18 cellular contexts compared by ENCODE assay signal in genomic region chr5:80249876-80250275, GRCh38. TPM values are rescaled to one million over a fixed set of nuclear protein-coding genes. Genes with fewer than 3 reads are reported as not detected.
DNase-seq lines count a peak whose midpoint lies in the region; ATAC-seq and TF ChIP-seq lines count a peak whose summit lies in the region.
"Had no signal": no experiment of that assay in that cellular context is flagged by ENCODE, and none has a peak within 500 bp of the region (broad histone marks: within the 10 kb centered on the region; RNA-seq: fewer than 3 reads in every experiment).

No MANE protein-coding gene starts in this region.

- no peak for TF ChIP-seq RAD21 in SK-N-SH (IDR thresholded peaks at IDR 0.05; ENCODE audit: low read length)

- no peak overlapping the region for H2AFZ ChIP-seq in osteoblast (ENCODE audit: low read length)
- no peak overlapping the region for H2AFZ ChIP-seq in mammary epithelial cell (ENCODE audit: low read depth, low read length)
- no peak overlapping the region for H2AFZ ChIP-seq in SK-N-SH (ENCODE audit: low read depth)

- POLR2A ChIA-PET in activated CD4-positive, alpha-beta T cell treated with anti-CD3 and anti-CD28 coated beads for 36 hours (lab: Charles Lee): interaction anchor here (0.7 kb wide), 1 partner anchor 99 kb away, joined by 12 read pairs; no protein-coding TSS in a partner anchor
- POLR2A ChIA-PET in SK-N-SH (lab: Yijun Ruan, JAX): no interaction called here

- H3K27ac Mint-ChIP-seq in activated CD4-positive, alpha-beta T cell treated with anti-CD3 and anti-CD28 coated beads for 36 hours: peak overlapping the region; percentile 66
- H3K27ac Mint-ChIP-seq: HFFc6 had no signal

- no peak overlapping the region for H3K4me2 ChIP-seq in osteoblast (ENCODE audit: insufficient read depth, low read length)
- H3K4me2 ChIP-seq in mammary epithelial cell (ENCODE audit: insufficient read depth, low read depth, low read length): no peak overlapping the region
- H3K4me2 ChIP-seq in SK-N-SH: no peak overlapping the region

- H3K4me3 ChIP-seq in adipocyte (ENCODE audit: low read length) (no peak overlapping the region), osteoblast (ENCODE audit: insufficient read depth, low read length) (no peak overlapping the region), mammary epithelial cell (replicated peaks in 1 of 3; ENCODE audit: insufficient read depth in 1 of 3, low read depth in 2 of 3, low read length in 3 of 3) (no peak overlapping the region), SK-N-SH (ENCODE audit: low read depth in 2 of 2, low read length in 1 of 2) (no peak overlapping the region)
- H3K4me3 ChIP-seq: coronary artery, gastrocnemius medialis, SJSA1, upper lobe of right lung had no signal

- no peaks in the 10 kb centered on the region for H3K27me3 Mint-ChIP-seq in activated CD4-positive, alpha-beta T cell treated with anti-CD3 and anti-CD28 coated beads for 36 hours

- H3F3A ChIP-seq in SK-N-SH (replicated peaks; ENCODE audit: insufficient read depth): peaks cover 11% of the 10 kb centered on the region

- intact Hi-C loops in activated CD4-positive, alpha-beta T cell treated with anti-CD3 and anti-CD28 coated beads for 36 hours (cut with DNase I, micrococcal nuclease): loop anchor here (5.0 to 10.0 kb wide), 7 partner anchors 58 to 1013 kb away; partner anchors contain the start of genes JMY (in 1 of the 2), MTX3 (in 1 of the 2), TENT2 (in 1 of the 2) and ZFYVE16 (in 1 of the 2)
- intact Hi-C loops in mammary epithelial cell (cut with micrococcal nuclease): no loop called here

- no peak for TF ChIP-seq CTCF in osteoblast (IDR thresholded peaks at IDR 0.05; ENCODE audit: extremely low read depth, low read depth, low read length)
- no peak for TF ChIP-seq CTCF in mammary epithelial cell (conservative IDR thresholded peaks at IDR 0.05 in 1 of 2, IDR thresholded peaks at IDR 0.05 in 1 of 2; ENCODE audit: extremely low read depth in 1 of 2, insufficient read depth in 1 of 2, low read depth in 1 of 2, low read length in 2 of 2)
- no peak for TF ChIP-seq CTCF in SK-N-SH (IDR thresholded peaks at IDR 0.05)

- H3K36me3 Mint-ChIP-seq in activated CD4-positive, alpha-beta T cell treated with anti-CD3 and anti-CD28 coated beads for 36 hours (ENCODE audit: low read depth): peaks cover 36% of the 10 kb centered on the region

- DNase-seq in activated CD4-positive, alpha-beta T cell treated with anti-CD3 and anti-CD28 coated beads for 36 hours: no peak
- DNase-seq in activated CD4-positive, alpha-beta T cell treated with anti-CD3 and anti-CD28 coated beads for 48 hours: no peak
- DNase-seq in NCI-H146 treated with DMSO at 0.1 percent for 48 hours (lab: John Stamatoyannopoulos, UW; ENCODE audit: unreplicated experiment) (peak; percentile 15), adipocyte (ENCODE audit: low read depth) (peak; percentile 10), osteoblast (ENCODE audit: insufficient read length, low spot score, missing footprints) (no peak), mammary epithelial cell (no peak), SK-N-SH (no peak)
- DNase-seq: gastrocnemius medialis; HFFc6; NCI-H1436; NCI-H226; retina; stimulated activated CD4-positive, alpha-beta T cell treated with anti-CD3 and anti-CD28 coated beads, Interleukin-12 subunit alpha, Interleukin-12 subunit beta, amount 100 ng/mL, for 4 hours; upper lobe of right lung had no signal

- dilution Hi-C loops in mammary epithelial cell (cut with HindIII; ENCODE audit: low sequenced_read_pairs): loop anchor here (5.0 kb wide), 1 partner anchor 43 kb away; no protein-coding TSS in a partner anchor

- H3K4me1 ChIP-seq in adipocyte (ENCODE audit: control insufficient read depth, insufficient read depth, low read length) (peaks cover 42% of the 10 kb centered on the region), osteoblast (ENCODE audit: insufficient read depth, low read length) (peaks cover 60% of the 10 kb centered on the region), mammary epithelial cell (ENCODE audit: insufficient read depth, low read length) (peaks cover 46% of the 10 kb centered on the region), SK-N-SH (ENCODE audit: control insufficient read depth in 1 of 2, insufficient read depth in 2 of 2, low read depth in 1 of 2, low read length in 1 of 2) (peaks cover 12 to 18% of the 10 kb centered on the region in 2 experiments; a peak in 3 of 4 replicates)

- H3K36me3 ChIP-seq in adipocyte (ENCODE audit: control insufficient read depth, insufficient read depth, low read length, severe bottlenecking) (no peaks in the 10 kb centered on the region), osteoblast (ENCODE audit: insufficient read depth, low read length) (no peaks in the 10 kb centered on the region), mammary epithelial cell (ENCODE audit: insufficient read depth, low read length) (no peaks in the 10 kb centered on the region), SK-N-SH (replicated peaks in 1 of 2; ENCODE audit: control insufficient read depth in 1 of 2, insufficient read depth in 2 of 2, low read length in 1 of 2) (no peaks in the 10 kb centered on the region)
- H3K36me3 ChIP-seq: gastrocnemius medialis, neutrophil, SJSA1, upper lobe of right lung had no signal

- TF ChIP-seq EP300 in SK-N-SH (IDR thresholded peaks at IDR 0.05; ENCODE audit: borderline replicate concordance in 1 of 2, low read depth in 1 of 2, low read length in 1 of 2): no peak

- no peaks in the 10 kb centered on the region for H3K9me2 ChIP-seq in SK-N-SH

- in situ Hi-C loops in mammary epithelial cell (cut with MboI; ENCODE audit: low sequenced_read_pairs in 2 of 2): no loop called here

- WGBS in mammary epithelial cell (ENCODE audit: low coverage, missing lambda C conversion rate): 100% methylated on average over 1 of the region's 1 CpG
- WGBS in SK-N-SH (ENCODE audit: low lambda C conversion rate): 94% methylated on average over 1 of the region's 1 CpG

- BruUV-seq in mammary epithelial cell (replicated peaks; lab: Mats Ljungman, UMichigan): no TSS peak

- H3K27me3 ChIP-seq in adipocyte (replicated peaks; ENCODE audit: control insufficient read depth, insufficient read depth, low read length) (no peaks in the 10 kb centered on the region), osteoblast (ENCODE audit: insufficient read depth, low read length) (no peaks in the 10 kb centered on the region), mammary epithelial cell (ENCODE audit: insufficient read depth, low read length) (no peaks in the 10 kb centered on the region), SK-N-SH (ENCODE audit: insufficient read depth) (no peaks in the 10 kb centered on the region)
- H3K27me3 ChIP-seq: gastrocnemius medialis, neutrophil, SJSA1, upper lobe of right lung had no signal

- ATAC-seq in activated CD4-positive, alpha-beta T cell treated with anti-CD3 and anti-CD28 coated beads for 36 hours: no peak
- no peak for ATAC-seq in HG02588 (IDR thresholded peaks at IDR 0.05; ENCODE audit: unreplicated experiment)
- ATAC-seq: gastrocnemius medialis, upper lobe of right lung had no signal

- H3K9me3 Mint-ChIP-seq in activated CD4-positive, alpha-beta T cell treated with anti-CD3 and anti-CD28 coated beads for 36 hours (ENCODE audit: low read depth): no peaks in the 10 kb centered on the region

- H3K9ac ChIP-seq in adipocyte (ENCODE audit: low read length) (no peak overlapping the region), mammary epithelial cell (ENCODE audit: insufficient read depth, low read length) (no peak overlapping the region), SK-N-SH (no peak overlapping the region)

- H3K79me2 ChIP-seq in osteoblast (ENCODE audit: insufficient read depth, low read length): peaks cover 90% of the 10 kb centered on the region
- H3K79me2 ChIP-seq in mammary epithelial cell (ENCODE audit: insufficient read depth, low read length): peaks cover 78% of the 10 kb centered on the region
- peaks cover 52% of the 10 kb centered on the region for H3K79me2 ChIP-seq in SK-N-SH (ENCODE audit: insufficient read depth)

- H3K27ac ChIP-seq in osteoblast (ENCODE audit: low read depth, low read length) (peak overlapping the region; percentile 50), mammary epithelial cell (ENCODE audit: insufficient read depth, low read depth, low read length) (no peak overlapping the region), SK-N-SH (ENCODE audit: low read depth in 2 of 2, low read length in 1 of 2) (no peak overlapping the region)
- H3K27ac ChIP-seq: coronary artery, gastrocnemius medialis, neutrophil, SJSA1, upper lobe of right lung had no signal

- CTCF ChIA-PET in activated CD4-positive, alpha-beta T cell treated with anti-CD3 and anti-CD28 coated beads for 36 hours (lab: Charles Lee): interaction anchor here (1.0 kb wide), 3 partner anchors 10 to 158 kb away, joined by 3 to 4 read pairs (median 3); no protein-coding TSS in a partner anchor
- CTCF ChIA-PET in mammary epithelial cell (lab: Charles Lee; ENCODE audit: low non-redundant PET): no interaction called here
- CTCF ChIA-PET in SK-N-SH (lab: Yijun Ruan, JAX): no interaction called here

- no peaks in the 10 kb centered on the region for H4K20me1 ChIP-seq in osteoblast (ENCODE audit: insufficient read depth, low read length)
- no peaks in the 10 kb centered on the region for H4K20me1 ChIP-seq in mammary epithelial cell (ENCODE audit: insufficient read depth, low read length)
- H4K20me1 ChIP-seq in SK-N-SH (ENCODE audit: insufficient read depth): no peaks in the 10 kb centered on the region

- H3K4me3 Mint-ChIP-seq in activated CD4-positive, alpha-beta T cell treated with anti-CD3 and anti-CD28 coated beads for 36 hours: no peak overlapping the region
- H3K4me3 Mint-ChIP-seq: HFFc6 had no signal

- H3K9me3 ChIP-seq in adipocyte (ENCODE audit: control insufficient read depth, low read length): no peaks in the 10 kb centered on the region
- no peaks in the 10 kb centered on the region for H3K9me3 ChIP-seq in osteoblast (ENCODE audit: low read depth, low read length)
- H3K9me3 ChIP-seq in mammary epithelial cell (replicated peaks; ENCODE audit: insufficient read depth, low read length): no peaks in the 10 kb centered on the region
- H3K9me3 ChIP-seq in SK-N-SH: no peaks in the 10 kb centered on the region
- H3K9me3 ChIP-seq: gastrocnemius medialis, neutrophil, SJSA1, upper lobe of right lung had no signal

- peaks cover 84% of the 10 kb centered on the region for H3K4me1 Mint-ChIP-seq in activated CD4-positive, alpha-beta T cell treated with anti-CD3 and anti-CD28 coated beads for 36 hours

TF ChIP-seq in SK-N-SH, 30 proteins besides CTCF, POLR2A, EP300 and RAD21 (continues in another document):
- TF ChIP-seq ELF1 (IDR thresholded peaks at IDR 0.05) (no peak), MAX (IDR thresholded peaks at IDR 0.05; ENCODE audit: low read depth) (no peak)

RNA-seq across cellular contexts. Expression of gene SERINC5, which starts 6.0 kb away (rescaled TPM):
- 10 to 100 TPM; 28.1 to 36.0 TPM for total RNA-seq in activated CD4-positive, alpha-beta T cell treated with anti-CD3 and anti-CD28 coated beads for 36 hours
- total RNA-seq in osteoblast (94.3 and 96.3 TPM in 2 replicates), mammary epithelial cell (10 to 100 TPM; 35.5 to 43.1 TPM)
- polyA plus RNA-seq in mammary epithelial cell (19.0 TPM), SK-N-SH (2012; rRNA removed) (4.5 and 7.4 TPM in 2 replicates)
- polyA minus RNA-seq in mammary epithelial cell: 20.8 TPM
- polyA plus RNA-seq in SK-N-SH (2012; cell fraction: cytosol; rRNA removed): 5.4 and 6.0 TPM in 2 replicates
- 2.5 and 4.7 TPM in 2 replicates for polyA plus RNA-seq in SK-N-SH (2012; cell fraction: nucleus; rRNA removed)

Comparison
In these comparisons a context has a peak if more than half of its experiments do, and no peak if none do; other contexts are left out.
1. DNase-seq: peak in NCI-H146 treated with DMSO at 0.1 percent for 48 hours (single experiment) and adipocyte (single experiment); none in activated CD4-positive, alpha-beta T cell treated with anti-CD3 and anti-CD28 coated beads for 36 hours (single experiment), activated CD4-positive, alpha-beta T cell treated with anti-CD3 and anti-CD28 coated beads for 48 hours (single experiment), osteoblast (single experiment), mammary epithelial cell (single experiment) and SK-N-SH (single experiment).